ENCODE assay signal across 14 cellular contexts in the genomic region with DNA sequence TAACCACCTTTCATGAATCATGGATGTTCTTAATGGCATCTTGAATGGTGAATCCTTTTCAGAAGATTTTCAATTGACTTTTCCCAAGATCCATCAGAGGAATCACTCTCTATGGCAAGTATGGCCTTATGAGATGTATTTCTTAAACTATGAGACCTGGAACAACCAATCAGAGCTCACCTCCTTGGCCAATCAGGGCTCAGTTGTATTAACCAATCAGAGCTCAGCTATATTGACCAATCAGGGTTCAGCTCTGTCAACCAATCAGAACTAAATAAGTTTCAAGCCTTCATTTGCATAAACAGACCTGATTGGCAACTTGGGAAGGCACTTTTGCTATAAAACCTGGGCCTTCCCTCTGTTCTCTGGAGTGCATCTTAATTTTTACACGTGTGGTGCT. TPM values are rescaled to one million over a fixed set of nuclear protein-coding genes. Genes with fewer than 3 reads are reported as not detected.
DNase-seq lines count a peak whose midpoint lies in the region; ATAC-seq lines count a peak whose summit lies in the region.
"Had no signal": no experiment of that assay in that cellular context is flagged by ENCODE, and none has a peak within 500 bp of the region (broad histone marks: within the 10 kb centered on the region; RNA-seq: fewer than 3 reads in every experiment).

No MANE protein-coding gene starts in this region.

- in situ Hi-C loops in Caki2 (cut with HindIII; ENCODE audit: low pct_unique_long_range_greater_than_20kb, low sequenced_read_pairs), result no loop called here

- peak; percentile 21 for DNase-seq in Caki2 (ENCODE audit: low read depth)
- DNase-seq in NAMALWA (ENCODE audit: low spot score), result peak; percentile 73
- peak; percentile 3 for DNase-seq in dermis blood vessel endothelial cell
- DNase-seq: Calu3; CD4-positive, CD25-positive, alpha-beta regulatory T cell; CD8-positive, alpha-beta T cell; DMS53; DMS79 treated with DMSO at 0.1 percent for 48 hours; GOT3; HFFc6 had no signal

- ATAC-seq in GM18867 (IDR thresholded peaks at IDR 0.05; ENCODE audit: unreplicated experiment) (no peak), HG03439 (IDR thresholded peaks at IDR 0.05; ENCODE audit: unreplicated experiment) (no peak), GM18861 (IDR thresholded peaks at IDR 0.05; ENCODE audit: unreplicated experiment) (no peak)
- ATAC-seq: CD8-positive, alpha-beta T cell had no signal

RNA-seq across cellular contexts. Expression of a gene that starts 13.6 kb away (rescaled TPM):
- not detected in 2 replicates for total RNA-seq in Caki2 (2014; rRNA removed; shearing (Covaris generic); ENCODE audit: low replicate concordance)
- not detected in 2 replicates for total RNA-seq in dermis blood vessel endothelial cell
- total RNA-seq: B cell; CD4-positive, CD25-positive, alpha-beta regulatory T cell; CD8-positive, alpha-beta T cell; HFFc6 had no signal

RNA-seq across cellular contexts. Expression of a gene that starts 58.9 kb away (rescaled TPM):
- total RNA-seq in Caki2 (2014; rRNA removed; shearing (Covaris generic); ENCODE audit: low replicate concordance), result 1.2 and 4.9 TPM in 2 replicates
- 0.19 and 0.85 TPM in 2 replicates for total RNA-seq in dermis blood vessel endothelial cell

Comparison
In these comparisons a context has a peak if more than half of its experiments do, and no peak if none do; other contexts are left out.
1. DNase-seq: peak in every context shown above with its lines; median percentile 73 in NAMALWA; 21 in Caki2; 3 in dermis blood vessel endothelial cell.